Comparison of ENCODE assay signal across 19 cellular contexts in genomic region chr2:58842501-58843144, GRCh38.
"Had no signal": no experiment of that assay in that cellular context is flagged by ENCODE, and none has a peak within 500 bp of the region (broad histone marks: within the 10 kb centered on the region; RNA-seq: fewer than 3 reads in every experiment).

No MANE protein-coding gene starts in this region.

- H3K27me3 Mint-ChIP-seq: dendritic cell treated with granulocyte-macrophage colony-stimulating factor and Interleukin-4, amounts not matched to agents 40 ng/mL and 50 ng/mL, for 4 days; memory B cell; natural killer cell treated with Interleukin-12 subunit alpha and Interleukin-12 subunit beta and Interleukin-15 and Interleukin-18, amount 100 ng/mL, for 72 hours; progenitor cell of endocrine pancreas; type B pancreatic cell had no signal

- ATAC-seq: left colon; natural killer cell treated with Interleukin-12 subunit alpha and Interleukin-12 subunit beta and Interleukin-15 and Interleukin-18, amount 100 ng/mL, for 72 hours; pancreas; right cardiac atrium had no signal

- H3K4me2 ChIP-seq: hepatocyte, neural progenitor cell had no signal

- H3K27ac ChIP-seq: esophagus squamous epithelium, hepatocyte, neural progenitor cell, pancreas, uterus had no signal

- H3K36me3 Mint-ChIP-seq: memory B cell; natural killer cell treated with Interleukin-12 subunit alpha and Interleukin-12 subunit beta and Interleukin-15 and Interleukin-18, amount 100 ng/mL, for 72 hours; neural progenitor cell; type B pancreatic cell had no signal

- H3K79me2 ChIP-seq: hepatocyte had no signal

- H3K9me3 ChIP-seq: esophagus squamous epithelium, pancreas, uterus had no signal

- H3K4me3 ChIP-seq: esophagus squamous epithelium, hepatocyte, neural progenitor cell, pancreas, uterus had no signal

- H3K36me3 ChIP-seq: esophagus squamous epithelium, neural progenitor cell, pancreas, uterus had no signal

- H3K9me3 Mint-ChIP-seq: neural progenitor cell, type B pancreatic cell had no signal

- H3K9ac ChIP-seq: neural progenitor cell had no signal

- H3K27me3 ChIP-seq: esophagus squamous epithelium, hepatocyte, neural progenitor cell, pancreas, uterus had no signal

- H3K4me1 ChIP-seq: esophagus squamous epithelium, neural progenitor cell, pancreas, uterus had no signal

- H3K4me3 Mint-ChIP-seq: dendritic cell treated with granulocyte-macrophage colony-stimulating factor and Interleukin-4, amounts not matched to agents 40 ng/mL and 50 ng/mL, for 4 days; memory B cell; natural killer cell treated with Interleukin-12 subunit alpha and Interleukin-12 subunit beta and Interleukin-15 and Interleukin-18, amount 100 ng/mL, for 72 hours; neural progenitor cell; type B pancreatic cell had no signal

- H3K27ac Mint-ChIP-seq: dendritic cell treated with granulocyte-macrophage colony-stimulating factor and Interleukin-4, amounts not matched to agents 40 ng/mL and 50 ng/mL, for 4 days; memory B cell; natural killer cell treated with Interleukin-12 subunit alpha and Interleukin-12 subunit beta and Interleukin-15 and Interleukin-18, amount 100 ng/mL, for 72 hours; neural progenitor cell; progenitor cell of endocrine pancreas; type B pancreatic cell had no signal

- DNase-seq: esophagus squamous epithelium; foreskin fibroblast; head of caudate nucleus; left colon; midbrain; nucleus accumbens; pancreas; right cardiac atrium; small intestine; stimulated activated CD4-positive, alpha-beta T cell treated with anti-CD3 and anti-CD28 coated beads, Interleukin-12 subunit alpha, Interleukin-12 subunit beta, amount 100 ng/mL, for 4 hours; stimulated activated naive CD4-positive, alpha-beta T cell; uterus had no signal

- H3K4me1 Mint-ChIP-seq: memory B cell, neural progenitor cell had no signal
